Comparison of ENCODE assay signal across 1 cellular context in genomic region chr2:60707750-60708371, GRCh38.
TF ChIP-seq lines count a peak whose summit lies in the region.

No MANE protein-coding gene starts in this region.

TF ChIP-seq in GM23338, 12 proteins besides CTCF, POLR2A, EP300 and RAD21 (continued from another document):
- TF ChIP-seq ZNF462 (CRISPR knock-in tag; IDR thresholded peaks at IDR 0.05) = no peak
- no peak for TF ChIP-seq POLR2AphosphoS5 (IDR thresholded peaks at IDR 0.05; ENCODE audit: low read depth)
- no peak for TF ChIP-seq ETS1 (IDR thresholded peaks at IDR 0.05)
